Comparison of ENCODE assay signal across 3 cellular contexts in the genomic region with DNA sequence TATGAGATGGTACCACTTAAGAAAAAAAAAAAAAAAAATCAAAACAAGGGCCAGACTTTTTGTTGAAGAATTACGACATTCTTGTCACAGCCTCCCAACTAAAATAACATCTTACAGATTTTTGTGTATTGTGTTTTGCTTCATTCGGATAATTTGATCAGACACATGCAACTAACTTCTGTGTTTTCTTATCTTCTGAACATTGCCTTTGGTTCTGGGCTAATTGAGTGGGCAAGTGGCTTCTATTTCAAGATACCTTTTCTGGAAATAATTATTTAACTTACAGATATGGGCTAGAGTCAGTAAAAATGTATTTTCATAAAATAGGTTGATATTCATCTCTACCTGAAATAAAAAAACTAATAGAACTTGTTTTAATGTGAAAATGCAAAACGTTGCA.
"Had no signal": no experiment of that assay in that cellular context is flagged by ENCODE, and none has a peak within 500 bp of the region (broad histone marks: within the 10 kb centered on the region; RNA-seq: fewer than 3 reads in every experiment).

No MANE protein-coding gene starts in this region.

- H3K4me3 ChIP-seq: GM12878 had no signal

- ATAC-seq: GM12878 had no signal

- DNase-seq: GDM1, GF-D8 had no signal
